Comparison of ENCODE assay signal across 1 cellular context in the genomic region with DNA sequence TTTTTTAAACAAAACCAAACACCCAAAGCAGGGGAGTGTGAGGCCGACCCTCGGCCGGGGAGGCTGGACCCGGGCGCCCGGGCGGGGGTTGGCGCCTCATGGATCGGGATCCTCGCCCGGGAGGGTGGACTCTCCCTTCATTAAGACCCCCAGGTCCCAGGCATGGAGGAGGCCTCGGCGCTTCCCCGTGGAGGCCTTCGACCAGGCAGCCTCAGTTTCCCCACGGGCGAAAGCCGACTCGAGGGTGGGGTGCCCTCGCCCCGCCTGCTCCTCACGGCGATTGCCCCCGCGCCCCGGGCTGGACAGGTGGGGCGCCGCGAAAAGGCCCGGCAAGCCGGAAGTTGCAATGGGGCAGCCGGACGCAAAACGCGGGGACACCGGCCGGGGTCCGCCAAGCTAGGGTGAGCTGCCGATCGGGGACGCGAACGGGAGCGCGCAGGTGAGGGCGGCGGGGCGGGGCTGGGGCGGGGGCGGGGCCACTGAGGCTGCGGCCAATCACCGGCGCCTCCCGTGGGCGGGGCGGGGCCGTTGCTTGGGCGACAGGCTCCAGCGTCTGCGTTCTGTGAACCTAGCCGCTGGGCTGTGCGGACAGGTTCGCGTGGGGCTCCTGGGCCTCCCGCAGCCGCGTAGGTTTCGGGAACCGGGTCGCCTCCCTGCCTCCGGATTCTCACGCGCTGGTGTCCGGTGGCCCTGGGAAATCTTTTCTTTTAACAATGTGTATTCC.
TF ChIP-seq lines count a peak whose summit lies in the region.

No MANE protein-coding gene starts in this region.

TF ChIP-seq in H1, 55 proteins besides CTCF, POLR2A, EP300 and RAD21:
- TF ChIP-seq KDM1A (IDR thresholded peaks at IDR 0.05; ENCODE audit: borderline replicate concordance, low read length), result no peak
- no peak for TF ChIP-seq ZNF274 (IDR thresholded peaks at IDR 0.05; ENCODE audit: borderline replicate concordance, extremely low read depth, low read length)
- TF ChIP-seq TCF12 (IDR thresholded peaks at IDR 0.05; ENCODE audit: low read depth, low read length), result no peak
- no peak for TF ChIP-seq CTBP2 (IDR thresholded peaks at IDR 0.05; ENCODE audit: borderline replicate concordance, insufficient read depth, insufficient read length, low read length)
- TF ChIP-seq SP2 (IDR thresholded peaks at IDR 0.05; ENCODE audit: low read length), result no peak
- TF ChIP-seq TAF1 (IDR thresholded peaks at IDR 0.05; ENCODE audit: low read depth, low read length), result peak; percentile 67
- no peak for TF ChIP-seq SRF (IDR thresholded peaks at IDR 0.05; ENCODE audit: low read depth, low read length)
- TF ChIP-seq KDM5A (IDR thresholded peaks at IDR 0.05; ENCODE audit: low read length), result no peak
- peak; percentile 98 for TF ChIP-seq GABPA (IDR thresholded peaks at IDR 0.05; ENCODE audit: borderline replicate concordance, insufficient read depth, low read length)
- no peak for TF ChIP-seq MAFK (IDR thresholded peaks at IDR 0.05; ENCODE audit: low read depth, low read length)
- TF ChIP-seq BACH1 (IDR thresholded peaks at IDR 0.05; ENCODE audit: low read length), result peak; percentile 24; the same call in 1 of the 2 replicates
- TF ChIP-seq TBP (IDR thresholded peaks at IDR 0.05; ENCODE audit: low read depth, low read length), result peak; percentile 34; the same call in 1 of the 2 replicates
- no peak for TF ChIP-seq HDAC6 (IDR thresholded peaks at IDR 0.05; ENCODE audit: low read depth, low read length)
- no peak for TF ChIP-seq BCL11A (IDR thresholded peaks at IDR 0.05; ENCODE audit: low read depth in 2 of 2, low read length in 2 of 2)
- peak; percentile 57 for TF ChIP-seq CREB1 (IDR thresholded peaks at IDR 0.05)
- no peak for TF ChIP-seq CHD1 (IDR thresholded peaks at IDR 0.05; ENCODE audit: low read depth, low read length)
- TF ChIP-seq MAX (IDR thresholded peaks at IDR 0.05), result peak; percentile 49; the same call in 1 of the 2 replicates
- no peak for TF ChIP-seq EZH2 (IDR thresholded peaks at IDR 0.05; ENCODE audit: low read depth, low read length, severe bottlenecking)
- TF ChIP-seq RFX5 (IDR thresholded peaks at IDR 0.05; ENCODE audit: borderline replicate concordance, low read depth, low read length), result no peak
- no peak for TF ChIP-seq BRCA1 (IDR thresholded peaks at IDR 0.05; ENCODE audit: low read depth, low read length)
- TF ChIP-seq, protein P1, sequence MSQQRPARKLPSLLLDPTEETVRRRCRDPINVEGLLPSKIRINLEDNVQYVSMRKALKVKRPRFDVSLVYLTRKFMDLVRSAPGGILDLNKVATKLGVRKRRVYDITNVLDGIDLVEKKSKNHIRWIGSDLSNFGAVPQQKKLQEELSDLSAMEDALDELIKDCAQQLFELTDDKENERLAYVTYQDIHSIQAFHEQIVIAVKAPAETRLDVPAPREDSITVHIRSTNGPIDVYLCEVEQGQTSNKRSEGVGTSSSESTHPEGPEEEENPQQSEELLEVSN (IDR thresholded peaks at IDR 0.05), result peak; percentile 41; the same call in 1 of the 2 replicates
- TF ChIP-seq ASH2L (IDR thresholded peaks at IDR 0.05; ENCODE audit: low read length), result peak; percentile 30
- TF ChIP-seq POLR2AphosphoS5 (IDR thresholded peaks at IDR 0.05; ENCODE audit: low read depth, low read length), result no peak; the same call in 1 of the 2 replicates
- 0 out of 2 replicates have a peak, but pooled peaks have one; percentile 19 for TF ChIP-seq EGR1 (IDR thresholded peaks at IDR 0.05; ENCODE audit: borderline replicate concordance, low read depth, low read length)
- peak; percentile 47 for TF ChIP-seq TAF7 (optimal IDR thresholded peaks at IDR 0.05; ENCODE audit: borderline replicate concordance, low read depth, low read length)
- TF ChIP-seq CBX5 (IDR thresholded peaks at IDR 0.05; ENCODE audit: low read depth, low read length), result no peak
- TF ChIP-seq, protein P2, sequence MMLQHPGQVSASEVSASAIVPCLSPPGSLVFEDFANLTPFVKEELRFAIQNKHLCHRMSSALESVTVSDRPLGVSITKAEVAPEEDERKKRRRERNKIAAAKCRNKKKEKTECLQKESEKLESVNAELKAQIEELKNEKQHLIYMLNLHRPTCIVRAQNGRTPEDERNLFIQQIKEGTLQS (IDR thresholded peaks at IDR 0.05; ENCODE audit: insufficient read depth, low read depth, low read length), result no peak
- no peak for TF ChIP-seq RNF2 (IDR thresholded peaks at IDR 0.05; ENCODE audit: borderline replicate concordance, low read depth, low read length, missing control alignments, poor library complexity, severe bottlenecking)
- no peak for TF ChIP-seq SUZ12 (IDR thresholded peaks at IDR 0.05; ENCODE audit: low read length)
- no peak for TF ChIP-seq FOSL1 (IDR thresholded peaks at IDR 0.05; ENCODE audit: insufficient read depth, low read depth, low read length)
- peak; percentile 69; the same call in 1 of the 2 replicates for TF ChIP-seq PHF8 (conservative IDR thresholded peaks at IDR 0.05; ENCODE audit: low read depth, low read length)
- no peak for TF ChIP-seq TEAD4 (IDR thresholded peaks at IDR 0.05; ENCODE audit: low read depth, low read length)
- no peak for TF ChIP-seq JUN (IDR thresholded peaks at IDR 0.05; ENCODE audit: low read depth, low read length)
- no peak for TF ChIP-seq SP4 (IDR thresholded peaks at IDR 0.05; ENCODE audit: low read length)
- TF ChIP-seq NRF1 (IDR thresholded peaks at IDR 0.05; ENCODE audit: low read depth, low read length), result no peak
- TF ChIP-seq GTF2F1 (IDR thresholded peaks at IDR 0.05; ENCODE audit: borderline replicate concordance, low read depth, low read length), result no peak
- no peak for TF ChIP-seq HDAC2 (IDR thresholded peaks at IDR 0.05; ENCODE audit: borderline replicate concordance in 1 of 2, low read depth in 2 of 2, low read length in 2 of 2)
- TF ChIP-seq SP1 (IDR thresholded peaks at IDR 0.05; ENCODE audit: low read depth, low read length), result no peak
- no peak for TF ChIP-seq NANOG (IDR thresholded peaks at IDR 0.05; ENCODE audit: insufficient read depth, low read depth, low read length, poor library complexity, severe bottlenecking)
- no peak for TF ChIP-seq CBX8 (IDR thresholded peaks at IDR 0.05; ENCODE audit: borderline replicate concordance, low read depth, low read length)
- no peak for TF ChIP-seq SAP30 (IDR thresholded peaks at IDR 0.05; ENCODE audit: insufficient read depth, insufficient replicate concordance, low read length)
- TF ChIP-seq RXRA (IDR thresholded peaks at IDR 0.05; ENCODE audit: insufficient read depth, low read depth, low read length), result no peak
- TF ChIP-seq CEBPB (IDR thresholded peaks at IDR 0.05; ENCODE audit: low read depth, low read length), result no peak
- TF ChIP-seq USF2 (IDR thresholded peaks at IDR 0.05; ENCODE audit: low read length), result no peak
- no peak for TF ChIP-seq CHD2 (IDR thresholded peaks at IDR 0.05; ENCODE audit: low read length)
- TF ChIP-seq SIRT6 (IDR thresholded peaks at IDR 0.05; ENCODE audit: low read length), result no peak
- TF ChIP-seq POU5F1 (IDR thresholded peaks at IDR 0.05; ENCODE audit: low read depth, low read length), result no peak
- no peak for TF ChIP-seq SIX5 (IDR thresholded peaks at IDR 0.05; ENCODE audit: low read depth, low read length)
- peak in 1 of 2 experiments; percentile 73; a peak in 1 of 4 replicates for TF ChIP-seq SIN3A (conservative IDR thresholded peaks at IDR 0.05 in 1 of 2, IDR thresholded peaks at IDR 0.05 in 1 of 2; ENCODE audit: low read depth in 1 of 2, low read length in 2 of 2)
- no peak for TF ChIP-seq JUND (IDR thresholded peaks at IDR 0.05; ENCODE audit: low read length)
- TF ChIP-seq, protein P3, sequence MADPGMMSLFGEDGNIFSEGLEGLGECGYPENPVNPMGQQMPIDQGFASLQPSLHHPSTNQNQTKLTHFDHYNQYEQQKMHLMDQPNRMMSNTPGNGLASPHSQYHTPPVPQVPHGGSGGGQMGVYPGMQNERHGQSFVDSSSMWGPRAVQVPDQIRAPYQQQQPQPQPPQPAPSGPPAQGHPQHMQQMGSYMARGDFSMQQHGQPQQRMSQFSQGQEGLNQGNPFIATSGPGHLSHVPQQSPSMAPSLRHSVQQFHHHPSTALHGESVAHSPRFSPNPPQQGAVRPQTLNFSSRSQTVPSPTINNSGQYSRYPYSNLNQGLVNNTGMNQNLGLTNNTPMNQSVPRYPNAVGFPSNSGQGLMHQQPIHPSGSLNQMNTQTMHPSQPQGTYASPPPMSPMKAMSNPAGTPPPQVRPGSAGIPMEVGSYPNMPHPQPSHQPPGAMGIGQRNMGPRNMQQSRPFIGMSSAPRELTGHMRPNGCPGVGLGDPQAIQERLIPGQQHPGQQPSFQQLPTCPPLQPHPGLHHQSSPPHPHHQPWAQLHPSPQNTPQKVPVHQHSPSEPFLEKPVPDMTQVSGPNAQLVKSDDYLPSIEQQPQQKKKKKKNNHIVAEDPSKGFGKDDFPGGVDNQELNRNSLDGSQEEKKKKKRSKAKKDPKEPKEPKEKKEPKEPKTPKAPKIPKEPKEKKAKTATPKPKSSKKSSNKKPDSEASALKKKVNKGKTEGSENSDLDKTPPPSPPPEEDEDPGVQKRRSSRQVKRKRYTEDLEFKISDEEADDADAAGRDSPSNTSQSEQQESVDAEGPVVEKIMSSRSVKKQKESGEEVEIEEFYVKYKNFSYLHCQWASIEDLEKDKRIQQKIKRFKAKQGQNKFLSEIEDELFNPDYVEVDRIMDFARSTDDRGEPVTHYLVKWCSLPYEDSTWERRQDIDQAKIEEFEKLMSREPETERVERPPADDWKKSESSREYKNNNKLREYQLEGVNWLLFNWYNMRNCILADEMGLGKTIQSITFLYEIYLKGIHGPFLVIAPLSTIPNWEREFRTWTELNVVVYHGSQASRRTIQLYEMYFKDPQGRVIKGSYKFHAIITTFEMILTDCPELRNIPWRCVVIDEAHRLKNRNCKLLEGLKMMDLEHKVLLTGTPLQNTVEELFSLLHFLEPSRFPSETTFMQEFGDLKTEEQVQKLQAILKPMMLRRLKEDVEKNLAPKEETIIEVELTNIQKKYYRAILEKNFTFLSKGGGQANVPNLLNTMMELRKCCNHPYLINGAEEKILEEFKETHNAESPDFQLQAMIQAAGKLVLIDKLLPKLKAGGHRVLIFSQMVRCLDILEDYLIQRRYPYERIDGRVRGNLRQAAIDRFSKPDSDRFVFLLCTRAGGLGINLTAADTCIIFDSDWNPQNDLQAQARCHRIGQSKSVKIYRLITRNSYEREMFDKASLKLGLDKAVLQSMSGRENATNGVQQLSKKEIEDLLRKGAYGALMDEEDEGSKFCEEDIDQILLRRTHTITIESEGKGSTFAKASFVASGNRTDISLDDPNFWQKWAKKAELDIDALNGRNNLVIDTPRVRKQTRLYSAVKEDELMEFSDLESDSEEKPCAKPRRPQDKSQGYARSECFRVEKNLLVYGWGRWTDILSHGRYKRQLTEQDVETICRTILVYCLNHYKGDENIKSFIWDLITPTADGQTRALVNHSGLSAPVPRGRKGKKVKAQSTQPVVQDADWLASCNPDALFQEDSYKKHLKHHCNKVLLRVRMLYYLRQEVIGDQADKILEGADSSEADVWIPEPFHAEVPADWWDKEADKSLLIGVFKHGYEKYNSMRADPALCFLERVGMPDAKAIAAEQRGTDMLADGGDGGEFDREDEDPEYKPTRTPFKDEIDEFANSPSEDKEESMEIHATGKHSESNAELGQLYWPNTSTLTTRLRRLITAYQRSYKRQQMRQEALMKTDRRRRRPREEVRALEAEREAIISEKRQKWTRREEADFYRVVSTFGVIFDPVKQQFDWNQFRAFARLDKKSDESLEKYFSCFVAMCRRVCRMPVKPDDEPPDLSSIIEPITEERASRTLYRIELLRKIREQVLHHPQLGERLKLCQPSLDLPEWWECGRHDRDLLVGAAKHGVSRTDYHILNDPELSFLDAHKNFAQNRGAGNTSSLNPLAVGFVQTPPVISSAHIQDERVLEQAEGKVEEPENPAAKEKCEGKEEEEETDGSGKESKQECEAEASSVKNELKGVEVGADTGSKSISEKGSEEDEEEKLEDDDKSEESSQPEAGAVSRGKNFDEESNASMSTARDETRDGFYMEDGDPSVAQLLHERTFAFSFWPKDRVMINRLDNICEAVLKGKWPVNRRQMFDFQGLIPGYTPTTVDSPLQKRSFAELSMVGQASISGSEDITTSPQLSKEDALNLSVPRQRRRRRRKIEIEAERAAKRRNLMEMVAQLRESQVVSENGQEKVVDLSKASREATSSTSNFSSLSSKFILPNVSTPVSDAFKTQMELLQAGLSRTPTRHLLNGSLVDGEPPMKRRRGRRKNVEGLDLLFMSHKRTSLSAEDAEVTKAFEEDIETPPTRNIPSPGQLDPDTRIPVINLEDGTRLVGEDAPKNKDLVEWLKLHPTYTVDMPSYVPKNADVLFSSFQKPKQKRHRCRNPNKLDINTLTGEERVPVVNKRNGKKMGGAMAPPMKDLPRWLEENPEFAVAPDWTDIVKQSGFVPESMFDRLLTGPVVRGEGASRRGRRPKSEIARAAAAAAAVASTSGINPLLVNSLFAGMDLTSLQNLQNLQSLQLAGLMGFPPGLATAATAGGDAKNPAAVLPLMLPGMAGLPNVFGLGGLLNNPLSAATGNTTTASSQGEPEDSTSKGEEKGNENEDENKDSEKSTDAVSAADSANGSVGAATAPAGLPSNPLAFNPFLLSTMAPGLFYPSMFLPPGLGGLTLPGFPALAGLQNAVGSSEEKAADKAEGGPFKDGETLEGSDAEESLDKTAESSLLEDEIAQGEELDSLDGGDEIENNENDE (IDR thresholded peaks at IDR 0.05; ENCODE audit: insufficient replicate concordance, low read length), result no peak
- TF ChIP-seq RBBP5 (IDR thresholded peaks at IDR 0.05; ENCODE audit: borderline replicate concordance, low read depth, low read length), result peak; percentile 40; the same call in 1 of the 2 replicates
- TF ChIP-seq ATF2 (IDR thresholded peaks at IDR 0.05; ENCODE audit: low read length), result no peak
- TF ChIP-seq YY1 (IDR thresholded peaks at IDR 0.05; ENCODE audit: low read depth, low read length), result no peak
- TF ChIP-seq KDM4A (IDR thresholded peaks at IDR 0.05; ENCODE audit: low read depth, low read length, severe bottlenecking), result peak; percentile 42
